ENCODE assay signal across 29 cellular contexts in genomic region chr2:144020047-144020446, GRCh38.
"Had no signal": no experiment of that assay in that cellular context is flagged by ENCODE, and none has a peak within 500 bp of the region (broad histone marks: within the 10 kb centered on the region; RNA-seq: fewer than 3 reads in every experiment).

No MANE protein-coding gene starts in this region.

- H3K27ac Mint-ChIP-seq: mesothelial cell of epicardium; naive B cell; natural killer cell; nephron progenitor cell; stimulated activated naive CD8-positive, alpha-beta T cell treated with anti-CD3 and anti-CD28 coated beads, Interleukin-15, Interleukin-2, amounts not matched to agents 100 ng/mL and 50 ng/mL, for 24 hours had no signal

- H3K4me1 Mint-ChIP-seq: natural killer cell had no signal

- H3K27me3 Mint-ChIP-seq: naive B cell; stimulated activated naive CD8-positive, alpha-beta T cell treated with anti-CD3 and anti-CD28 coated beads, Interleukin-15, Interleukin-2, amounts not matched to agents 100 ng/mL and 50 ng/mL, for 24 hours had no signal

- H2AFZ ChIP-seq: hepatocyte had no signal

- H3K9me3 ChIP-seq: ovary, prostate gland, suprapubic skin, thoracic aorta, upper lobe of right lung had no signal

- H3K27ac ChIP-seq: hepatocyte, left lung, lower lobe of right lung, ovary, prostate gland, skin epidermis, suprapubic skin, thoracic aorta, tibial artery, upper lobe of right lung had no signal

- H3K4me3 Mint-ChIP-seq: mesothelial cell of epicardium; naive B cell; natural killer cell; nephron progenitor cell; stimulated activated naive CD8-positive, alpha-beta T cell treated with anti-CD3 and anti-CD28 coated beads, Interleukin-15, Interleukin-2, amounts not matched to agents 100 ng/mL and 50 ng/mL, for 24 hours had no signal

- H3K79me2 ChIP-seq: hepatocyte had no signal

- ATAC-seq: left colon, left lung, lower lobe of right lung, natural killer cell, right cardiac atrium, sciatic nerve, upper lobe of right lung had no signal

- DNase-seq: left colon; left lung; lower lobe of right lung; mammary epithelial cell; mesenchymal stem cell; naive B cell; natural killer cell; nephron progenitor cell; ovary; retina; right cardiac atrium; stimulated activated CD4-positive, alpha-beta T cell treated with anti-CD3 and anti-CD28 coated beads, Interleukin-12 subunit alpha, Interleukin-12 subunit beta, amount 100 ng/mL, for 4 hours; stimulated activated CD4-positive, alpha-beta T cell treated with anti-CD3 and anti-CD28 coated beads, Interleukin-15, amount 100 ng/mL, for 24 hours; stimulated activated CD4-positive, alpha-beta T cell treated with anti-CD3 and anti-CD28 coated beads, Interleukin-2, amount 100 ng/mL, for 24 hours; stimulated activated CD4-positive, alpha-beta T cell treated with anti-CD3 and anti-CD28 coated beads, Interleukin-4, amount 100 ng/mL, for 1 hour; stimulated activated naive CD4-positive, alpha-beta T cell; tibial artery; trophoblast cell; upper lobe of right lung had no signal

- H3K4me1 ChIP-seq: left lung, lower lobe of right lung, prostate gland, suprapubic skin, tibial artery, upper lobe of right lung had no signal

- H3K36me3 ChIP-seq: left lung, lower lobe of right lung, ovary, prostate gland, suprapubic skin, thoracic aorta, tibial artery, upper lobe of right lung had no signal

- H3K36me3 Mint-ChIP-seq: natural killer cell had no signal

- H3K27me3 ChIP-seq: hepatocyte, left lung, ovary, suprapubic skin, tibial artery, upper lobe of right lung had no signal

- H3K4me3 ChIP-seq: hepatocyte, left lung, lower lobe of right lung, ovary, prostate gland, skin epidermis, suprapubic skin, thoracic aorta, tibial artery, upper lobe of right lung had no signal

- H3K4me2 ChIP-seq: hepatocyte had no signal

- FAIRE-seq: keratinocyte, urothelium cell line had no signal
